In genomic region chr16:74666425-74667214, GRCh38 we compare ENCODE assay signal across 1 cellular context.
TF ChIP-seq lines count a peak whose summit lies in the region.

Gene RFWD3 (minus strand): TSS chr16:74666877. CDS start chr16:74661449, 5,428 bp downstream.

TF ChIP-seq in HepG2, 621 proteins besides CTCF, POLR2A, EP300 and RAD21 (continued from another document and continues in another):
- no peak for TF ChIP-seq ZHX2 (IDR thresholded peaks at IDR 0.05; ENCODE audit: low read depth)
- TF ChIP-seq ZHX2 (CRISPR knock-in tag; IDR thresholded peaks at IDR 0.05; ENCODE audit: borderline replicate concordance): no peak
- TF ChIP-seq ZNF350 (CRISPR knock-in tag; IDR thresholded peaks at IDR 0.05; ENCODE audit: borderline replicate concordance, low read depth): peak; percentile 29; the same call in 1 of the 2 replicates
- no peak; the same call in 1 of the 2 replicates for TF ChIP-seq MED13 (CRISPR knock-in tag; IDR thresholded peaks at IDR 0.05)
- TF ChIP-seq PHF21A (CRISPR knock-in tag; IDR thresholded peaks at IDR 0.05): no peak
- TF ChIP-seq ZSCAN22 (CRISPR knock-in tag; IDR thresholded peaks at IDR 0.05): peak; percentile 67; the same call in 1 of the 2 replicates
- TF ChIP-seq ZNF549 (CRISPR knock-in tag; IDR thresholded peaks at IDR 0.05): no peak
- peak; percentile 53; the same call in 1 of the 2 replicates for TF ChIP-seq ZNF138 (CRISPR knock-in tag; IDR thresholded peaks at IDR 0.05; ENCODE audit: low read depth)
- peak; percentile 48; the same call in 1 of the 2 replicates for TF ChIP-seq HNRNPL (IDR thresholded peaks at IDR 0.05; ENCODE audit: low read depth, low read length)
- TF ChIP-seq PBX3 (CRISPR knock-in tag; IDR thresholded peaks at IDR 0.05; ENCODE audit: borderline replicate concordance): no peak
- peak; percentile 67 for TF ChIP-seq CHD2 (IDR thresholded peaks at IDR 0.05; ENCODE audit: low read depth, low read length)
- no peak for TF ChIP-seq BHLHE40 (IDR thresholded peaks at IDR 0.05; ENCODE audit: low read length)
- TF ChIP-seq TRIM22 (IDR thresholded peaks at IDR 0.05): no peak
- TF ChIP-seq ZNF337 (CRISPR knock-in tag; IDR thresholded peaks at IDR 0.05; ENCODE audit: borderline replicate concordance, low read depth): 0 out of 2 replicates have a peak, but pooled peaks have one; percentile 36
- TF ChIP-seq ZNF878 (CRISPR knock-in tag; IDR thresholded peaks at IDR 0.05): peak; percentile 90; the same call in 1 of the 2 replicates
- TF ChIP-seq SP1 (IDR thresholded peaks at IDR 0.05): no peak
- TF ChIP-seq SP1 (CRISPR knock-in tag; IDR thresholded peaks at IDR 0.05): peak; percentile 47
- TF ChIP-seq GRHL1 (CRISPR knock-in tag; conservative IDR thresholded peaks at IDR 0.05): no peak
- TF ChIP-seq ZNF781 (CRISPR knock-in tag; IDR thresholded peaks at IDR 0.05; ENCODE audit: borderline replicate concordance, not compliant biosample characterization): peak; percentile 87
- no peak for TF ChIP-seq FOXP1 (IDR thresholded peaks at IDR 0.05)
- TF ChIP-seq FOXP1 (CRISPR knock-in tag; IDR thresholded peaks at IDR 0.05): no peak
- TF ChIP-seq ZBTB46 (CRISPR knock-in tag; IDR thresholded peaks at IDR 0.05; ENCODE audit: borderline replicate concordance): 0 out of 2 replicates have a peak, but pooled peaks have one; percentile 61
- TF ChIP-seq MED8 (CRISPR knock-in tag; IDR thresholded peaks at IDR 0.05; ENCODE audit: insufficient replicate concordance): peak; percentile 77
- TF ChIP-seq ZHX1 (CRISPR knock-in tag; IDR thresholded peaks at IDR 0.05; ENCODE audit: low read depth): peak; percentile 17; the same call in 1 of the 2 replicates
- no peak for TF ChIP-seq PAWR (CRISPR knock-in tag; IDR thresholded peaks at IDR 0.05; ENCODE audit: borderline replicate concordance)
- TF ChIP-seq ZSCAN9 (CRISPR knock-in tag; IDR thresholded peaks at IDR 0.05; ENCODE audit: borderline replicate concordance): peak; percentile 84; the same call in 1 of the 2 replicates
- TF ChIP-seq FOXA3 (CRISPR knock-in tag; IDR thresholded peaks at IDR 0.05): peak; percentile 45; the same call in 1 of the 2 replicates
- 0 out of 2 replicates have a peak, but pooled peaks have one; percentile 16 for TF ChIP-seq PPARG (CRISPR knock-in tag; conservative IDR thresholded peaks at IDR 0.05)
- no peak for TF ChIP-seq ZNF468 (CRISPR knock-in tag; IDR thresholded peaks at IDR 0.05)
- TF ChIP-seq NKX3-1 (CRISPR knock-in tag; IDR thresholded peaks at IDR 0.05): peak; percentile 88
- TF ChIP-seq MATR3 (CRISPR knock-in tag; IDR thresholded peaks at IDR 0.05): no peak
- no peak for TF ChIP-seq U2AF2 (IDR thresholded peaks at IDR 0.05; ENCODE audit: low read depth, low read length)
- peak; percentile 84; the same call in 1 of the 2 replicates for TF ChIP-seq ZNF569 (CRISPR knock-in tag; IDR thresholded peaks at IDR 0.05; ENCODE audit: borderline replicate concordance)
- no peak; the same call in 1 of the 2 replicates for TF ChIP-seq POGK (CRISPR knock-in tag; conservative IDR thresholded peaks at IDR 0.05)
- 0 out of 2 replicates have a peak, but pooled peaks have one; percentile 55 for TF ChIP-seq ZMYM3 (CRISPR knock-in tag; IDR thresholded peaks at IDR 0.05)
- TF ChIP-seq EZH2 (conservative IDR thresholded peaks at IDR 0.05; ENCODE audit: low read depth, low read length): no peak
- no peak for TF ChIP-seq ZNF841 (CRISPR knock-in tag; IDR thresholded peaks at IDR 0.05; ENCODE audit: borderline replicate concordance)
- TF ChIP-seq CEBPG (CRISPR knock-in tag; IDR thresholded peaks at IDR 0.05): no peak; the same call in 1 of the 2 replicates
- TF ChIP-seq NFATC3 (CRISPR knock-in tag; IDR thresholded peaks at IDR 0.05): 0 out of 2 replicates have a peak, but pooled peaks have one; percentile 60
- no peak for TF ChIP-seq ZBTB37 (CRISPR knock-in tag; IDR thresholded peaks at IDR 0.05)
